ENCODE assay signal across 31 cellular contexts in the genomic region with DNA sequence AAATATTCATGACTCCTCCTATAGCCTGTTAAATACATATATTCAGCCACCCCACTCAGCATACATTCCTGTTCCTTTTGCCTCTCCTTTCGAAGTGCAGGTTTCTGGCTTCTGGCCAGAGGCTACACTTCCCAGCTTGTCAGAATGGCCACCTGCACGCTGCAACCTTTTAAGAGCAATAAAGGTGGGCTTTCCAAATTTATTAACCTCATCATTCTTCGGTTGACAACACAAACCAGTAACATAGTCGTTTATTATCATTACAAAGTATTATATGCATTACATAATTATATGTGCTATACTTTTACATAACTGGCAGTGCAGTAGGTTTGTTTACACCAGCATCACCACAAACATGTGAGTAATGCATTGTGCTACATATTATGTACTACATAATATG. TPM values are rescaled to one million over a fixed set of nuclear protein-coding genes. Genes with fewer than 3 reads are reported as not detected.
DNase-seq lines count a peak whose midpoint lies in the region; ATAC-seq and TF ChIP-seq lines count a peak whose summit lies in the region.
"Had no signal": no experiment of that assay in that cellular context is flagged by ENCODE, and none has a peak within 500 bp of the region (broad histone marks: within the 10 kb centered on the region; RNA-seq: fewer than 3 reads in every experiment).

No MANE protein-coding gene starts in this region.

- no peaks in the 10 kb centered on the region for H3K27me3 ChIP-seq in foreskin keratinocyte
- H3K27me3 ChIP-seq: cardiac muscle cell, right lobe of liver, tibial nerve had no signal

- DNase-seq in NCI-H748 (lab: John Stamatoyannopoulos, UW; ENCODE audit: unreplicated experiment): peak; percentile 78
- DNase-seq in NCI-H748 treated with DMSO at 0.1 percent for 48 hours (lab: John Stamatoyannopoulos, UW): no peak
- peak; percentile 75 for DNase-seq in NCI-H1417 treated with DMSO at 0.1 percent for 48 hours (lab: John Stamatoyannopoulos, UW)
- DNase-seq in NCI-H345 (lab: John Stamatoyannopoulos, UW): peak; percentile 83
- no peak for DNase-seq in activated CD8-positive, alpha-beta memory T cell treated with anti-CD3 and anti-CD28 coated beads, Interleukin-2, amount 50 U/mL, for 4 hours
- no peak for DNase-seq in foreskin keratinocyte
- no peak for DNase-seq in DMS114 treated with DMSO at 0.1 percent for 48 hours (lab: John Stamatoyannopoulos, UW; ENCODE audit: unreplicated experiment)
- DNase-seq: activated CD4-positive, alpha-beta T cell treated with anti-CD3 and anti-CD28 coated beads, Interleukin-2, amount 10 ng/mL, durations not matched to agents 24 days and 14 days; activated gamma-delta T cell treated with Interleukin-2 at 50 U/mL for 16 hours; activated T-cell treated with anti-CD3 and anti-CD28 coated beads, Interleukin-2, amount 50 U/mL, for 48 hours; AML-193; CD4-positive, CD25-positive, alpha-beta regulatory T cell; effector CD8-positive, alpha-beta T cell; GDM1; hypothalamus; naive thymus-derived CD8-positive, alpha-beta T cell; NCI-H1048; NCI-H226; OCI-M1; right lobe of liver; stimulated activated CD4-positive, alpha-beta T cell treated with anti-CD3 and anti-CD28 coated beads, Interleukin-12 subunit alpha, Interleukin-12 subunit beta, amount 100 ng/mL, for 4 hours; stimulated activated CD4-positive, alpha-beta T cell treated with anti-CD3 and anti-CD28 coated beads, Interleukin-4, amount 100 ng/mL, for 4 hours had no signal

- ATAC-seq in foreskin keratinocyte (no peak), HG03378 (IDR thresholded peaks at IDR 0.05; ENCODE audit: unreplicated experiment) (no peak)
- ATAC-seq: naive thymus-derived CD8-positive, alpha-beta T cell; right lobe of liver; WTC11 had no signal

- TF ChIP-seq CTCF in foreskin keratinocyte (conservative IDR thresholded peaks at IDR 0.05): no peak

- H3K4me1 ChIP-seq in foreskin keratinocyte: no peaks in the 10 kb centered on the region
- H3K4me1 ChIP-seq: prostate gland, right lobe of liver, tibial nerve had no signal

- no peak overlapping the region for H3K27ac ChIP-seq in foreskin keratinocyte
- H3K27ac ChIP-seq: cardiac muscle cell, prostate gland, right lobe of liver, SK-N-MC, tibial nerve had no signal

RNA-seq across cellular contexts. Expression of a gene that starts 16.5 kb away (rescaled TPM):
- total RNA-seq in foreskin keratinocyte: 8.0 and 9.8 TPM in 2 replicates
- polyA plus RNA-seq in foreskin keratinocyte: 8.7 and 9.6 TPM in 2 replicates
- total RNA-seq: activated CD4-positive, alpha-beta T cell treated with anti-CD3 and anti-CD28 coated beads, Interleukin-2, amount 10 ng/mL, durations not matched to agents 24 days and 14 days; cardiac muscle cell; CD4-positive, CD25-positive, alpha-beta regulatory T cell; mononuclear cell; naive thymus-derived CD8-positive, alpha-beta T cell; prostate gland; T-helper 1 cell treated with Interleukin-12 subunit alpha and Interleukin-12 subunit beta and Interleukin-4 antibody, amounts not matched to agents 30 ng/mL and 1 ng/mL, for 36 hours had no signal
- polyA plus RNA-seq: cardiac muscle cell; CD4-positive, CD25-positive, alpha-beta regulatory T cell; IgD-negative memory B cell had no signal

Comparison
In these comparisons a context has a peak if more than half of its experiments do, and no peak if none do; other contexts are left out.
1. DNase-seq: peak in NCI-H748 (single experiment), NCI-H1417 treated with DMSO at 0.1 percent for 48 hours (single experiment) and NCI-H345 (single experiment); none in NCI-H748 treated with DMSO at 0.1 percent for 48 hours (single experiment), activated CD8-positive, alpha-beta memory T cell treated with anti-CD3 and anti-CD28 coated beads, Interleukin-2, amount 50 U/mL, for 4 hours (single experiment), foreskin keratinocyte (0 of 2) and DMS114 treated with DMSO at 0.1 percent for 48 hours (single experiment).